Comparison of ENCODE assay signal across 17 cellular contexts in the genomic region with DNA sequence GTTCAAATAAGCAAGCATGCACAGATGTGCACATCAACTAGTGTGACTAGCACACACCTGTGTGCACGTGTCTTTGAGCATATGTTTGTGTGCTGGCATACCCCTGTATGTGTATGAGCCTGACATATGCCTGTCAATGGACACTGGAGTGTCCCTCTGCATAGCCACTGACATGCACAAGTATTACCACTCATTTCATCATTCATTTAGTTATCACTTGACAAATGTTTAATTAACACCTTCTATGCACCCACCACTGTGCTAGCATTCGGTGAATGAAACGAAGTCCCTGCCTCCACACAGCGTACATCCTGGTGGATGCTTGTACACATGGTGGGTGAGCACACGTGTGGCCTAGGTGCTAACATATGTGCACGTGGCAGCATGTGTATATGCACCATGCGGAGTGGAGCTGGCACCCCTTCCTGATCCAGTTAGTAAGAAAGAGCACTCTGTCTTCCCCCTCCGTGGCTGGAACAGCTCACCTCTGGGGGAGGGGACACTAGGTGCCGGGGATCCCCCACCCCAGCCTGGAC.
"Had no signal": no experiment of that assay in that cellular context is flagged by ENCODE, and none has a peak within 500 bp of the region (broad histone marks: within the 10 kb centered on the region; RNA-seq: fewer than 3 reads in every experiment).

No MANE protein-coding gene starts in this region.

- H3K4me1 ChIP-seq: esophagus squamous epithelium, lower lobe of right lung, parathyroid adenoma, suprapubic skin, thyroid gland had no signal

- DNase-seq: dermis blood vessel endothelial cell; effector memory CD4-positive, alpha-beta T cell; esophagus squamous epithelium; foreskin melanocyte; lower lobe of right lung; naive thymus-derived CD8-positive, alpha-beta T cell; stimulated activated CD4-positive, alpha-beta T cell treated with anti-CD3 and anti-CD28 coated beads, Interleukin-2, amount 100 ng/mL, for 24 hours; stimulated activated CD4-positive, alpha-beta T cell treated with anti-CD3 and anti-CD28 coated beads, Interleukin-4, amount 100 ng/mL, for 24 hours; thyroid gland; trophoblast cell had no signal

- H3K27ac ChIP-seq: coronary artery, esophagus squamous epithelium, lower lobe of right lung, neutrophil, parathyroid adenoma, suprapubic skin, thyroid gland had no signal

- H3K4me3 ChIP-seq: coronary artery, esophagus squamous epithelium, lower lobe of right lung, suprapubic skin, thyroid gland had no signal

- H3K27me3 ChIP-seq: esophagus squamous epithelium, suprapubic skin, thyroid gland had no signal

- H3K9me3 ChIP-seq: esophagus squamous epithelium, lower lobe of right lung, neutrophil, suprapubic skin, thyroid gland had no signal

- ATAC-seq: lower lobe of right lung; naive thymus-derived CD8-positive, alpha-beta T cell; stimulated activated effector memory CD8-positive, alpha-beta T cell treated with anti-CD3 and anti-CD28 coated beads, Interleukin-12 subunit alpha, Interleukin-12 subunit beta, amount 100 ng/mL, for 72 hours had no signal

- H2AFZ ChIP-seq: parathyroid adenoma had no signal

- FAIRE-seq: endometrium, keratinocyte had no signal

- H3K79me2 ChIP-seq: parathyroid adenoma had no signal

- H3K9ac ChIP-seq: parathyroid adenoma had no signal

- H3K36me3 ChIP-seq: esophagus squamous epithelium, lower lobe of right lung, neutrophil, suprapubic skin, thyroid gland had no signal
